ENCODE assay signal across 2 cellular contexts in genomic region chr5:36475942-36476341, GRCh38.
DNase-seq lines count a peak whose midpoint lies in the region; ATAC-seq, FAIRE-seq and TF ChIP-seq lines count a peak whose summit lies in the region.
"Not testable (repeated sequence)": the region's sequence is repeated elsewhere in the genome, so short reads cannot be mapped to it uniquely, and the experiment has no call there.

No MANE protein-coding gene starts in this region.

- not testable (repeated sequence) for H3K79me2 ChIP-seq in K562 (ENCODE audit: control insufficient read depth, insufficient read depth, low read length)

- H3K4me1 ChIP-seq in HEK293 (ENCODE audit: control insufficient read depth, insufficient read depth, low read length); K562 (replicated peaks in 1 of 2; ENCODE audit: control insufficient read depth in 2 of 2, insufficient read depth in 2 of 2, low read length in 2 of 2): not testable (repeated sequence)

- not testable (repeated sequence) for TF ChIP-seq CTCF in HEK293 (tag by site-specific recombination; IDR thresholded peaks at IDR 0.05); K562 (IDR thresholded peaks at IDR 0.05 in 2 of 3, conservative IDR thresholded peaks at IDR 0.05 in 1 of 3; ENCODE audit: insufficient read depth in 2 of 3, low read depth in 1 of 3, low read length in 3 of 3)

- H3K27me3 ChIP-seq in K562 (ENCODE audit: control insufficient read depth in 2 of 2, insufficient read depth in 2 of 2, low read length in 2 of 2) = not testable (repeated sequence)

- not testable (repeated sequence) for H3K27ac ChIP-seq in HEK293 (ENCODE audit: extremely low read depth, low read depth, low read length); K562 (ENCODE audit: extremely low read depth, low read depth, low read length)

- not testable (repeated sequence) for H3K36me3 ChIP-seq in HEK293 (ENCODE audit: control insufficient read depth in 2 of 2, insufficient read depth in 1 of 2, low read length in 2 of 2); K562 (ENCODE audit: control insufficient read depth, insufficient read depth, low read length)

- H3K4me2 ChIP-seq in K562 (ENCODE audit: insufficient read depth, low read length) = not testable (repeated sequence)

- not testable (repeated sequence) for TF ChIP-seq POLR2A in K562 (conservative IDR thresholded peaks at IDR 0.05)

- CTCF ChIA-PET in HEK293 (lab: Yijun Ruan, JAX); K562 (lab: Yijun Ruan, JAX; ENCODE audit: low intra/inter-chr PET ratio): not testable (repeated sequence)

- H3K9ac ChIP-seq in K562 (ENCODE audit: insufficient read depth in 1 of 2, low read depth in 2 of 2, low read length in 2 of 2) = not testable (repeated sequence)

- DNase-seq in K562 (ENCODE audit: extremely low read depth in 1 of 4, low spot score in 3 of 4) = not testable (repeated sequence)

- TF ChIP-seq EP300 in K562 (IDR thresholded peaks at IDR 0.05; ENCODE audit: low read length) = not testable (repeated sequence)

- FAIRE-seq in K562 (lab: Jason Lieb, UNC) = not testable (repeated sequence)

- not testable (repeated sequence) for ATAC-seq in K562

- not testable (repeated sequence) for H4K20me1 ChIP-seq in K562 (replicated peaks; ENCODE audit: control insufficient read depth, insufficient read depth, low read length)

- WGBS in K562 (ENCODE audit: insufficient coverage, low coverage, missing lambda C conversion rate) = 4% methylated on average over 2 of the region's 2 CpGs

- not testable (repeated sequence) for H2AFZ ChIP-seq in K562 (ENCODE audit: low read depth, low read length)

- POLR2A ChIA-PET in HEK293 (lab: Yijun Ruan, JAX); K562 (lab: Yijun Ruan, JAX): not testable (repeated sequence)

- H3K4me3 ChIP-seq in HEK293 (ENCODE audit: low read depth, low read length); K562: not testable (repeated sequence)

- BruUV-seq in K562 (replicated peaks; lab: Mats Ljungman, UMichigan) = not testable (repeated sequence)

- in situ Hi-C loops in K562 (cut with MboI) = not testable (repeated sequence)

- not testable (repeated sequence) for TF ChIP-seq RAD21 in K562 (CRISPR knock-in tag; conservative IDR thresholded peaks at IDR 0.05 in 1 of 2, IDR thresholded peaks at IDR 0.05 in 1 of 2)

- H3K9me3 ChIP-seq in HEK293 (ENCODE audit: control insufficient read depth, insufficient read depth, low read depth, low read length); K562 (replicated peaks; ENCODE audit: control insufficient read depth, insufficient read depth, low read depth, low read length): not testable (repeated sequence)

- intact Hi-C loops in K562 (cut with micrococcal nuclease) = not testable (repeated sequence)

- not testable (repeated sequence) for H3K9me1 ChIP-seq in K562 (ENCODE audit: control insufficient read depth, insufficient read depth, low read length)

TF ChIP-seq in HEK293, 187 proteins besides CTCF, POLR2A, EP300 and RAD21:
- peak; percentile 88 for TF ChIP-seq ZNF146 (tag by site-specific recombination; IDR thresholded peaks at IDR 0.05)
- TF ChIP-seq, protein P1, sequence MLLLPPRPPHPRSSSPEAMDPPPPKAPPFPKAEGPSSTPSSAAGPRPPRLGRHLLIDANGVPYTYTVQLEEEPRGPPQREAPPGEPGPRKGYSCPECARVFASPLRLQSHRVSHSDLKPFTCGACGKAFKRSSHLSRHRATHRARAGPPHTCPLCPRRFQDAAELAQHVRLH (tag by site-specific recombination; IDR thresholded peaks at IDR 0.05) = peak; percentile 61; the same call in 1 of the 2 replicates

TF ChIP-seq in K562, 482 proteins besides CTCF, POLR2A, EP300 and RAD21:
- peak; percentile 64 for TF ChIP-seq ZNF146 (CRISPR knock-in tag; IDR thresholded peaks at IDR 0.05; ENCODE audit: unreplicated experiment)
